1 cellular context compared by ENCODE assay signal in genomic region chr12:26434299-26434915, GRCh38.
A peak's percentile ranks its signal among the peaks of the same experiment; 100 is the strongest.
TF ChIP-seq lines count a peak whose summit lies in the region.

No MANE protein-coding gene starts in this region.

TF ChIP-seq in K562, 482 proteins besides CTCF, POLR2A, EP300 and RAD21:
- TF ChIP-seq POLR2AphosphoS5 (IDR thresholded peaks at IDR 0.05; ENCODE audit: control insufficient read depth, insufficient read depth, low read depth, low read length) (no peak), BRF1 (IDR thresholded peaks at IDR 0.05; ENCODE audit: borderline replicate concordance, extremely low read depth, insufficient read length) (no peak), DEAF1 (CRISPR knock-in tag; IDR thresholded peaks at IDR 0.05) (peak; percentile 70), KHSRP (IDR thresholded peaks at IDR 0.05) (no peak), SMC3 (conservative IDR thresholded peaks at IDR 0.05; ENCODE audit: insufficient read depth, low read depth, low read length) (peak; percentile 73), EZH2 (IDR thresholded peaks at IDR 0.05; ENCODE audit: borderline replicate concordance, low read depth, low read length) (no peak), MNT (conservative IDR thresholded peaks at IDR 0.05) (no peak)
TF ChIP-seq in K562: peak in this region for 2.
